In genomic region chr19:4967738-4968461, GRCh38 we compare ENCODE assay signal across 8 cellular contexts. TPM values are rescaled to one million over a fixed set of nuclear protein-coding genes. Genes with fewer than 3 reads are reported as not detected.
DNase-seq lines count a peak whose midpoint lies in the region; ATAC-seq and TF ChIP-seq lines count a peak whose summit lies in the region.

No MANE protein-coding gene starts in this region.

- TF ChIP-seq POLR2A in testis (IDR thresholded peaks at IDR 0.05), result no peak

- CTCF ChIA-PET in activated CD8-positive, alpha-beta memory T cell treated with anti-CD3 and anti-CD28 coated beads, Interleukin-2, amount 10 ng/mL, durations not matched to agents 7 days and 5 days (lab: Charles Lee), result interaction anchor here (0.6 to 2.9 kb wide), 9 partner anchors 9 to 164 kb away, joined by 3 to 15 read pairs (median 3); no protein-coding TSS in a partner anchor

- H3K27ac Mint-ChIP-seq in activated CD8-positive, alpha-beta memory T cell treated with anti-CD3 and anti-CD28 coated beads, Interleukin-2, amount 10 ng/mL, durations not matched to agents 7 days and 5 days, result peak overlapping the region; percentile 93
- peak overlapping the region; percentile 41 for H3K27ac Mint-ChIP-seq in T-helper 17 cell

- intact Hi-C loops in testis (cut with DNase I; ENCODE audit: low total_unique reads), result no loop called here

- no peak for DNase-seq in activated CD8-positive, alpha-beta memory T cell treated with anti-CD3 and anti-CD28 coated beads, Interleukin-2, amount 10 ng/mL, durations not matched to agents 7 days and 5 days
- DNase-seq in activated CD8-positive, alpha-beta memory T cell treated with anti-CD3 and anti-CD28 coated beads, Interleukin-2, amount 50 U/mL, for 48 hours, result no peak
- DNase-seq in T-helper 17 cell, result no peak
- DNase-seq in hepatocyte (ENCODE audit: low spot score), result no peak
- DNase-seq in testis, result peak; percentile 69
- no peak for DNase-seq in NCI-H1417 treated with DMSO at 0.1 percent for 48 hours (lab: John Stamatoyannopoulos, UW)
- DNase-seq in superior temporal gyrus (ENCODE audit: extremely low spot score), result no peak

- H3K4me1 ChIP-seq in hepatocyte (ENCODE audit: insufficient read depth), result peaks cover 20% of the 10 kb centered on the region
- H3K4me1 ChIP-seq in testis, result peaks cover 27% of the 10 kb centered on the region

- H3K4me3 ChIP-seq in hepatocyte (no peak overlapping the region), testis (peak overlapping the region; percentile 17 to 31)

- H3K9me3 ChIP-seq in T-helper 17 cell (ENCODE audit: control insufficient read depth, low read length, poor library complexity, severe bottlenecking) (no peaks in the 10 kb centered on the region), hepatocyte (ENCODE audit: low read depth) (no peaks in the 10 kb centered on the region), testis (no peaks in the 10 kb centered on the region)

- H3K9me2 ChIP-seq in hepatocyte (replicated peaks; ENCODE audit: insufficient read depth), result no peaks in the 10 kb centered on the region

- H3K27me3 Mint-ChIP-seq in activated CD8-positive, alpha-beta memory T cell treated with anti-CD3 and anti-CD28 coated beads, Interleukin-2, amount 10 ng/mL, durations not matched to agents 7 days and 5 days, result no peaks in the 10 kb centered on the region
- no peaks in the 10 kb centered on the region for H3K27me3 Mint-ChIP-seq in T-helper 17 cell

- H3K4me1 Mint-ChIP-seq in activated CD8-positive, alpha-beta memory T cell treated with anti-CD3 and anti-CD28 coated beads, Interleukin-2, amount 10 ng/mL, durations not matched to agents 7 days and 5 days, result peaks cover 37% of the 10 kb centered on the region
- H3K4me1 Mint-ChIP-seq in T-helper 17 cell, result peaks cover 27% of the 10 kb centered on the region

- no peak for ATAC-seq in activated CD8-positive, alpha-beta memory T cell treated with anti-CD3 and anti-CD28 coated beads, Interleukin-2, amount 10 ng/mL, durations not matched to agents 7 days and 5 days
- ATAC-seq in T-helper 17 cell (no peak), GM18873 (IDR thresholded peaks at IDR 0.05; ENCODE audit: low FRiP score, unreplicated experiment) (no peak)

- no peaks in the 10 kb centered on the region for H3K36me3 ChIP-seq in hepatocyte (replicated peaks; ENCODE audit: insufficient read depth, low read depth)
- no peaks in the 10 kb centered on the region for H3K36me3 ChIP-seq in testis (ENCODE audit: low read depth, missing control alignments)

- peak overlapping the region; percentile 53 for H3K27ac ChIP-seq in hepatocyte
- H3K27ac ChIP-seq in testis, result peak overlapping the region in 1 of 2 donors; percentile 38

- H3K36me3 Mint-ChIP-seq in activated CD8-positive, alpha-beta memory T cell treated with anti-CD3 and anti-CD28 coated beads, Interleukin-2, amount 10 ng/mL, durations not matched to agents 7 days and 5 days, result peaks cover 22% of the 10 kb centered on the region
- no peaks in the 10 kb centered on the region for H3K36me3 Mint-ChIP-seq in T-helper 17 cell (ENCODE audit: low read depth)

- TF ChIP-seq CTCF in hepatocyte (IDR thresholded peaks at IDR 0.05; ENCODE audit: poor library complexity), result no peak
- no peak for TF ChIP-seq CTCF in testis (IDR thresholded peaks at IDR 0.05)

- peak overlapping the region; percentile 54 for H2AFZ ChIP-seq in hepatocyte

- peak overlapping the region; percentile 74 for H3K4me3 Mint-ChIP-seq in activated CD8-positive, alpha-beta memory T cell treated with anti-CD3 and anti-CD28 coated beads, Interleukin-2, amount 10 ng/mL, durations not matched to agents 7 days and 5 days
- H3K4me3 Mint-ChIP-seq in T-helper 17 cell, result peak overlapping the region; percentile 88

- H3K4me2 ChIP-seq in hepatocyte, result peak overlapping the region; percentile 74

- H3K79me2 ChIP-seq in hepatocyte, result peaks cover 35% of the 10 kb centered on the region

- 75% methylated on average over 16 of the region's 16 CpGs for WGBS in hepatocyte (ENCODE audit: low lambda C conversion rate, missing lambda C conversion rate)
- WGBS in testis, 2 donors, result 42 to 46% methylated on average over 13 to 16 of the region's 16 CpGs

- H3K27me3 ChIP-seq in hepatocyte, result no peaks in the 10 kb centered on the region
- no peaks in the 10 kb centered on the region for H3K27me3 ChIP-seq in testis

- no peaks in the 10 kb centered on the region for H3K9me3 Mint-ChIP-seq in activated CD8-positive, alpha-beta memory T cell treated with anti-CD3 and anti-CD28 coated beads, Interleukin-2, amount 10 ng/mL, durations not matched to agents 7 days and 5 days (ENCODE audit: low read depth)

- peaks cover 33% of the 10 kb centered on the region for H4K20me1 ChIP-seq in hepatocyte (ENCODE audit: insufficient read depth, poor library complexity, severe bottlenecking)

RNA-seq across cellular contexts. Expression of gene KDM4B, which starts 1.0 kb away (rescaled TPM):
- total RNA-seq in activated CD8-positive, alpha-beta memory T cell treated with anti-CD3 and anti-CD28 coated beads, Interleukin-2, amount 10 ng/mL, durations not matched to agents 7 days and 5 days, result 10 to 100 TPM; 31.2 to 42.3 TPM
- total RNA-seq in T-helper 17 cell (10 to 100 TPM; 37.6 to 42.2 TPM), hepatocyte (18.4 and 22.2 TPM in 2 replicates), testis (10 to 100 TPM; 67.7 to 72.7 TPM)
- polyA plus RNA-seq in hepatocyte (29.6 and 34.0 TPM in 2 replicates), testis (ENCODE audit: insufficient read depth, low read depth, low replicate concordance) (33.3 TPM)

RNA-seq across cellular contexts. Expression of gene UHRF1, which starts 58.6 kb away (rescaled TPM):
- total RNA-seq in activated CD8-positive, alpha-beta memory T cell treated with anti-CD3 and anti-CD28 coated beads, Interleukin-2, amount 10 ng/mL, durations not matched to agents 7 days and 5 days, result 100 to 1,000 TPM; 149 to 154 TPM
- total RNA-seq in T-helper 17 cell, result under 1 TPM; 0.12 to 0.34 TPM
- total RNA-seq in hepatocyte, result 5.1 and 9.9 TPM in 2 replicates
- 11.5 and 13.6 TPM in 2 replicates for polyA plus RNA-seq in hepatocyte
- total RNA-seq in testis, result 10 to 100 TPM in 1 of 2 donors, 1 to 10 TPM in 1; 10.0 to 11.7 TPM
- 9.3 TPM for polyA plus RNA-seq in testis (ENCODE audit: insufficient read depth, low read depth, low replicate concordance)

Comparison
In these comparisons a context has a peak if more than half of its experiments do, and no peak if none do; other contexts are left out.
1. RNA of gene UHRF1, which starts 58.6 kb away (total RNA-seq): 149 to 154 TPM in activated CD8-positive, alpha-beta memory T cell treated with anti-CD3 and anti-CD28 coated beads, Interleukin-2, amount 10 ng/mL, durations not matched to agents 7 days and 5 days; 10.0 to 11.7 TPM in testis, 5.1 to 9.9 TPM in hepatocyte and 0.12 to 0.34 TPM in T-helper 17 cell; every median in the first group is over 10 times any median in the second.